ENCODE assay signal across 27 cellular contexts in genomic region chr12:130601327-130601726, GRCh38.
"Had no signal": no experiment of that assay in that cellular context is flagged by ENCODE, and none has a peak within 500 bp of the region (broad histone marks: within the 10 kb centered on the region; RNA-seq: fewer than 3 reads in every experiment).

No MANE protein-coding gene starts in this region.

- H3K27ac ChIP-seq: neural progenitor cell, ovary, parathyroid adenoma, psoas muscle, right lobe of liver, sigmoid colon, stomach, thoracic aorta, thyroid gland, tibial nerve, upper lobe of left lung, vagina had no signal

- H3K27me3 ChIP-seq: neural progenitor cell, ovary, right lobe of liver, sigmoid colon, stomach, thyroid gland, tibial nerve, upper lobe of left lung, vagina had no signal

- H3K4me3 ChIP-seq: neural progenitor cell, ovary, psoas muscle, right lobe of liver, sigmoid colon, stomach, thoracic aorta, thyroid gland, tibial nerve, upper lobe of left lung, vagina had no signal

- H3K4me1 ChIP-seq: neural progenitor cell, parathyroid adenoma, psoas muscle, right lobe of liver, sigmoid colon, stomach, thyroid gland, tibial nerve, upper lobe of left lung, vagina had no signal

- H3K36me3 ChIP-seq: neural progenitor cell, ovary, right lobe of liver, sigmoid colon, stomach, thoracic aorta, thyroid gland, tibial nerve, upper lobe of left lung, vagina had no signal

- H3K9ac ChIP-seq: neural progenitor cell, parathyroid adenoma had no signal

- H3K36me3 Mint-ChIP-seq: neural progenitor cell; stimulated activated effector memory CD8-positive, alpha-beta T cell treated with anti-CD3 and anti-CD28 coated beads, Interleukin-12 subunit alpha, Interleukin-12 subunit beta, amount 100 ng/mL, for 72 hours; stimulated activated naive B cell treated with anti-CD40 and anti-IgM and Interleukin-4, amounts not matched to agents 10 μg/mL and 1 μg/mL and 100 μg/mL, for 72 hours had no signal

- H3K4me1 Mint-ChIP-seq: nephron; neural progenitor cell; stimulated activated effector memory CD8-positive, alpha-beta T cell treated with anti-CD3 and anti-CD28 coated beads, Interleukin-12 subunit alpha, Interleukin-12 subunit beta, amount 100 ng/mL, for 72 hours; stimulated activated naive B cell treated with anti-CD40 and anti-IgM and Interleukin-4, amounts not matched to agents 10 μg/mL and 1 μg/mL and 100 μg/mL, for 72 hours had no signal

- H3K27me3 Mint-ChIP-seq: progenitor cell of endocrine pancreas; stimulated activated naive B cell treated with anti-CD40 and anti-IgM and Interleukin-4, amounts not matched to agents 10 μg/mL and 1 μg/mL and 100 μg/mL, for 72 hours; stimulated activated naive CD8-positive, alpha-beta T cell treated with anti-CD3 and anti-CD28 coated beads, Interleukin-15, Interleukin-2, amounts not matched to agents 100 ng/mL and 50 ng/mL, for 24 hours had no signal

- H2AFZ ChIP-seq: neural progenitor cell, parathyroid adenoma had no signal

- DNase-seq: occipital lobe; ovary; posterior cingulate gyrus; psoas muscle; right cardiac atrium; right lobe of liver; sigmoid colon; small intestine; stimulated activated CD4-positive, alpha-beta T cell treated with anti-CD3 and anti-CD28 coated beads, Interleukin-15, amount 100 ng/mL, for 24 hours; stimulated activated CD4-positive, alpha-beta T cell treated with anti-CD3 and anti-CD28 coated beads, Interleukin-2, amount 100 ng/mL, for 24 hours; stimulated activated CD4-positive, alpha-beta T cell treated with anti-CD3 and anti-CD28 coated beads, Interleukin-2, amount 100 ng/mL, for 48 hours; stimulated activated CD4-positive, alpha-beta T cell treated with anti-CD3 and anti-CD28 coated beads, Interleukin-4, amount 100 ng/mL, for 24 hours; stimulated activated naive B cell treated with anti-CD40 and anti-IgM and Interleukin-4, amounts not matched to agents 10 μg/mL and 1 μg/mL and 100 μg/mL, for 72 hours; stimulated activated naive CD4-positive, alpha-beta T cell treated with Interleukin-2 at 50 U/mL for 16 hours; stomach; thyroid gland; trophoblast cell; upper lobe of left lung had no signal

- H3K4me2 ChIP-seq: neural progenitor cell had no signal

- ATAC-seq: psoas muscle; right cardiac atrium; right lobe of liver; stimulated activated effector memory CD8-positive, alpha-beta T cell treated with anti-CD3 and anti-CD28 coated beads, Interleukin-12 subunit alpha, Interleukin-12 subunit beta, amount 100 ng/mL, for 72 hours; stimulated activated naive B cell treated with anti-CD40 and anti-IgM and Interleukin-4, amounts not matched to agents 10 μg/mL and 1 μg/mL and 100 μg/mL, for 72 hours had no signal

- H3K27ac Mint-ChIP-seq: nephron; neural progenitor cell; progenitor cell of endocrine pancreas; stimulated activated effector memory CD8-positive, alpha-beta T cell treated with anti-CD3 and anti-CD28 coated beads, Interleukin-12 subunit alpha, Interleukin-12 subunit beta, amount 100 ng/mL, for 72 hours; stimulated activated naive B cell treated with anti-CD40 and anti-IgM and Interleukin-4, amounts not matched to agents 10 μg/mL and 1 μg/mL and 100 μg/mL, for 72 hours; stimulated activated naive CD8-positive, alpha-beta T cell treated with anti-CD3 and anti-CD28 coated beads, Interleukin-15, Interleukin-2, amounts not matched to agents 100 ng/mL and 50 ng/mL, for 24 hours had no signal

- H3K9me3 ChIP-seq: ovary, right lobe of liver, thoracic aorta, thyroid gland, upper lobe of left lung, vagina had no signal

- H3K4me3 Mint-ChIP-seq: nephron; neural progenitor cell; stimulated activated effector memory CD8-positive, alpha-beta T cell treated with anti-CD3 and anti-CD28 coated beads, Interleukin-12 subunit alpha, Interleukin-12 subunit beta, amount 100 ng/mL, for 72 hours; stimulated activated naive B cell treated with anti-CD40 and anti-IgM and Interleukin-4, amounts not matched to agents 10 μg/mL and 1 μg/mL and 100 μg/mL, for 72 hours; stimulated activated naive CD8-positive, alpha-beta T cell treated with anti-CD3 and anti-CD28 coated beads, Interleukin-15, Interleukin-2, amounts not matched to agents 100 ng/mL and 50 ng/mL, for 24 hours had no signal
